Comparison of ENCODE assay signal across 20 cellular contexts in genomic region chr5:84438456-84438855, GRCh38. TPM values are rescaled to one million over a fixed set of nuclear protein-coding genes. Genes with fewer than 3 reads are reported as not detected.
"Had no signal": no experiment of that assay in that cellular context is flagged by ENCODE, and none has a peak within 500 bp of the region (broad histone marks: within the 10 kb centered on the region; RNA-seq: fewer than 3 reads in every experiment).

No MANE protein-coding gene starts in this region.

- H3K4me3 Mint-ChIP-seq: activated CD4-positive, alpha-beta memory T cell treated with anti-CD3 and anti-CD28 coated beads, Interleukin-2, amount 10 ng/mL, durations not matched to agents 7 days and 5 days; activated CD8-positive, alpha-beta memory T cell treated with anti-CD3 and anti-CD28 coated beads, Interleukin-2, amount 10 ng/mL, durations not matched to agents 7 days and 5 days; activated naive CD8-positive, alpha-beta T cell treated with anti-CD3 and anti-CD28 coated beads for 36 hours; brain; endodermal cell; immature natural killer cell; memory B cell; stimulated activated naive CD8-positive, alpha-beta T cell treated with anti-CD3 and anti-CD28 coated beads, Interleukin-15, Interleukin-2, amounts not matched to agents 100 ng/mL and 50 ng/mL, for 24 hours; type B pancreatic cell; WTC11 had no signal

- H3K4me1 ChIP-seq: colonic mucosa, gastroesophageal sphincter, heart right ventricle had no signal

- H3K4me1 Mint-ChIP-seq: activated CD4-positive, alpha-beta memory T cell treated with anti-CD3 and anti-CD28 coated beads, Interleukin-2, amount 10 ng/mL, durations not matched to agents 7 days and 5 days; activated CD8-positive, alpha-beta memory T cell treated with anti-CD3 and anti-CD28 coated beads, Interleukin-2, amount 10 ng/mL, durations not matched to agents 7 days and 5 days; activated naive CD8-positive, alpha-beta T cell treated with anti-CD3 and anti-CD28 coated beads for 36 hours; brain; endodermal cell; immature natural killer cell; memory B cell had no signal

- ATAC-seq: activated CD8-positive, alpha-beta memory T cell treated with anti-CD3 and anti-CD28 coated beads, Interleukin-2, amount 10 ng/mL, durations not matched to agents 7 days and 5 days; gastroesophageal sphincter; heart right ventricle; left ventricle myocardium superior; WTC11 had no signal

- DNase-seq: activated CD4-positive, alpha-beta memory T cell treated with anti-CD3 and anti-CD28 coated beads, Interleukin-2, amount 10 ng/mL, durations not matched to agents 7 days and 5 days; activated CD4-positive, alpha-beta T cell treated with anti-CD3 and anti-CD28 coated beads for 4 hours; activated CD8-positive, alpha-beta memory T cell treated with anti-CD3 and anti-CD28 coated beads, Interleukin-2, amount 10 ng/mL, durations not matched to agents 7 days and 5 days; activated naive CD4-positive, alpha-beta T cell; activated naive CD8-positive, alpha-beta T cell treated with anti-CD3 and anti-CD28 coated beads for 36 hours; central memory CD4-positive, alpha-beta T cell; colonic mucosa; endodermal cell; heart right ventricle; immature natural killer cell; left ventricle myocardium superior; occipital lobe; retina had no signal

- H3K27ac Mint-ChIP-seq: activated CD4-positive, alpha-beta memory T cell treated with anti-CD3 and anti-CD28 coated beads, Interleukin-2, amount 10 ng/mL, durations not matched to agents 7 days and 5 days; activated CD8-positive, alpha-beta memory T cell treated with anti-CD3 and anti-CD28 coated beads, Interleukin-2, amount 10 ng/mL, durations not matched to agents 7 days and 5 days; activated naive CD8-positive, alpha-beta T cell treated with anti-CD3 and anti-CD28 coated beads for 36 hours; brain; endodermal cell; immature natural killer cell; memory B cell; stimulated activated naive CD8-positive, alpha-beta T cell treated with anti-CD3 and anti-CD28 coated beads, Interleukin-15, Interleukin-2, amounts not matched to agents 100 ng/mL and 50 ng/mL, for 24 hours; type B pancreatic cell; WTC11 had no signal

- H3K27me3 ChIP-seq: colonic mucosa, gastroesophageal sphincter, heart right ventricle had no signal

- H3K27ac ChIP-seq: colonic mucosa, gastroesophageal sphincter, heart right ventricle had no signal

- H3K27me3 Mint-ChIP-seq: activated CD4-positive, alpha-beta memory T cell treated with anti-CD3 and anti-CD28 coated beads, Interleukin-2, amount 10 ng/mL, durations not matched to agents 7 days and 5 days; activated CD8-positive, alpha-beta memory T cell treated with anti-CD3 and anti-CD28 coated beads, Interleukin-2, amount 10 ng/mL, durations not matched to agents 7 days and 5 days; activated naive CD8-positive, alpha-beta T cell treated with anti-CD3 and anti-CD28 coated beads for 36 hours; memory B cell; stimulated activated naive CD8-positive, alpha-beta T cell treated with anti-CD3 and anti-CD28 coated beads, Interleukin-15, Interleukin-2, amounts not matched to agents 100 ng/mL and 50 ng/mL, for 24 hours; type B pancreatic cell had no signal

- H3K9me3 Mint-ChIP-seq: activated CD4-positive, alpha-beta memory T cell treated with anti-CD3 and anti-CD28 coated beads, Interleukin-2, amount 10 ng/mL, durations not matched to agents 7 days and 5 days; type B pancreatic cell had no signal

- H3K4me3 ChIP-seq: colonic mucosa, gastroesophageal sphincter, heart right ventricle had no signal

- H3K36me3 ChIP-seq: colonic mucosa, gastroesophageal sphincter, heart right ventricle had no signal

- H3K36me3 Mint-ChIP-seq: activated CD8-positive, alpha-beta memory T cell treated with anti-CD3 and anti-CD28 coated beads, Interleukin-2, amount 10 ng/mL, durations not matched to agents 7 days and 5 days; activated naive CD8-positive, alpha-beta T cell treated with anti-CD3 and anti-CD28 coated beads for 36 hours; brain; immature natural killer cell; memory B cell; type B pancreatic cell; WTC11 had no signal

RNA-seq across cellular contexts. Expression of gene EDIL3, which starts 53.8 kb away (rescaled TPM):
- total RNA-seq: activated CD4-positive, alpha-beta memory T cell treated with anti-CD3 and anti-CD28 coated beads, Interleukin-2, amount 10 ng/mL, durations not matched to agents 7 days and 5 days; activated CD8-positive, alpha-beta memory T cell treated with anti-CD3 and anti-CD28 coated beads, Interleukin-2, amount 10 ng/mL, durations not matched to agents 7 days and 5 days; activated naive CD8-positive, alpha-beta T cell treated with anti-CD3 and anti-CD28 coated beads for 36 hours; T-helper 2 cell treated with Interferon-gamma antibody and Interleukin-4, amounts not matched to agents 100 ng/mL and 5 ng/mL, for 36 hours had no signal
